ENCODE assay signal across 22 cellular contexts in genomic region chr10:131391991-131392390, GRCh38.
"Had no signal": no experiment of that assay in that cellular context is flagged by ENCODE, and none has a peak within 500 bp of the region (broad histone marks: within the 10 kb centered on the region; RNA-seq: fewer than 3 reads in every experiment).

No MANE protein-coding gene starts in this region.

- DNase-seq: colonic mucosa; cortex of kidney; effector CD8-positive, alpha-beta T cell; effector memory CD8-positive, alpha-beta T cell; endodermal cell; erythroblast; esophagus squamous epithelium; foreskin fibroblast; foreskin melanocyte; gastrocnemius medialis; glutamatergic neuron; head of caudate nucleus; heart right ventricle; hippocampal formation; left cardiac atrium; left lung; left ventricle myocardium superior; lower lobe of right lung; mesenchymal stem cell; mucosa of descending colon; naive B cell had no signal

- ATAC-seq: effector memory CD8-positive, alpha-beta T cell; esophagus mucosa; gastrocnemius medialis; heart right ventricle; left cardiac atrium; left lung; left ventricle myocardium superior; lower lobe of right lung; mucosa of descending colon had no signal
